1 cellular context compared by ENCODE assay signal in the genomic region with DNA sequence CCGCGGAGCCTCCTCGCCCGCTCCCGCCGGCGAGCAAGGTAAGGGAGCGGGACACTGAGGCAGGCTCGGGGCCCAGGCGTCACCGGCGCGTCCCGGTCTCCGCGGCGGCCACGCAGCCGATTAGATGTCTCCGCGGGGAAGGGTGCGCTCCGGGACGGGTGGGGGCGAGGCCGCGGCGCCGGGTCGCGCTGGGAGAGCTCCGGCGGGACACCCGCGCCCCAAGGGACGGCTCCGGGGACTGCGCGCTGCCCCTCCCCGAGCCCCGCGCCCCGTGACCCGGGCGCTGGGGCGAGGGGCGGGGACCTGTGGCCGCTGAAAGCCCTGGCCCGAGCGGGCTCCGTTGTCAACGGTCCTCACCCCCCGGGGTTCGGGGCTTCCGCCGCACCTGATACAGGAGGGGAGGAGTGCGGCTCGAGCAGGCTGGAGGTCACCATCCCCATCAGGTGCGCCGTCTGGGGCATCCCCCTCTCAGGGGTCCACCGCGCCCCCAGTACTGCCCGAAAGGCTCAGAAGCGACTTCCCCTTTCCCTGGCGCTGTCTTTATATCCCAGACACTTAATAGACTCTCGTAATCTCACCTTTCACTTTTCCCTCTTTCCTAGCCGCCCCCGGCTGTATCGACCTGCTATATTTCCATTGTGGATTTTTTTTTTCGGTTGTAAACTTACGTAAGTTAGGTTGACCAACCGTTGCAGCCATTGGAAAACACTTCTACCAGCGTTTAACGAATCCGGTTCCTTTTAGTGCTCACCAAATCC.
TF ChIP-seq lines count a peak whose summit lies in the region.

No MANE protein-coding gene starts in this region.

TF ChIP-seq in K562, 482 proteins besides CTCF, POLR2A, EP300 and RAD21 (continued from another document and continues in another):
- TF ChIP-seq ARID3A (IDR thresholded peaks at IDR 0.05; ENCODE audit: borderline replicate concordance, low read depth, low read length) (no peak), ZNF764 (CRISPR knock-in tag; IDR thresholded peaks at IDR 0.05; ENCODE audit: low read depth) (no peak), VEZF1 (CRISPR knock-in tag; IDR thresholded peaks at IDR 0.05) (peak; percentile 3), SIN3A (IDR thresholded peaks at IDR 0.05; ENCODE audit: borderline replicate concordance in 2 of 2, control insufficient read depth in 1 of 2, low read depth in 2 of 2, low read length in 2 of 2) (peak in 1 of 2 experiments; percentile 24; a peak in 1 of 4 replicates), ZFP36 (IDR thresholded peaks at IDR 0.05; ENCODE audit: low read depth, low read length, partially characterized antibody) (no peak), NONO (IDR thresholded peaks at IDR 0.05; ENCODE audit: low read depth in 2 of 2, low read length in 1 of 2) (peak in 1 of 2 experiments; percentile 59; a peak in 1 of 4 replicates), ZNF639 (CRISPR knock-in tag; conservative IDR thresholded peaks at IDR 0.05 in 1 of 2, IDR thresholded peaks at IDR 0.05 in 1 of 2) (peak in 1 of 2 experiments; percentile 80; a peak in 2 of 4 replicates), HDAC8 (tag; IDR thresholded peaks at IDR 0.05) (no peak), FIP1L1 (IDR thresholded peaks at IDR 0.05; ENCODE audit: low read depth, low read length, poor library complexity, severe bottlenecking) (no peak), SAFB (IDR thresholded peaks at IDR 0.05; ENCODE audit: borderline replicate concordance, low read depth, low read length) (0 out of 2 replicates have a peak, but pooled peaks have one; percentile 47), SAP30 (IDR thresholded peaks at IDR 0.05; ENCODE audit: borderline replicate concordance, insufficient read depth, low read depth, low read length, poor library complexity, severe bottlenecking) (peak; percentile 66), ZFX (CRISPR knock-in tag; IDR thresholded peaks at IDR 0.05) (peak; percentile 61), GATAD2B (IDR thresholded peaks at IDR 0.05; ENCODE audit: borderline replicate concordance) (no peak; the same call in none of the 2 replicates), SPI1 (IDR thresholded peaks at IDR 0.05; ENCODE audit: borderline replicate concordance, low read depth, low read length) (peak; percentile 75), FOSL1 (tag; conservative IDR thresholded peaks at IDR 0.05) (0 out of 2 replicates have a peak, but pooled peaks have one; percentile 43), CREB3L1 (IDR thresholded peaks at IDR 0.05; ENCODE audit: borderline replicate concordance, low read depth) (0 out of 2 replicates have a peak, but pooled peaks have one; percentile 40), EHMT2 (IDR thresholded peaks at IDR 0.05) (no peak), PTTG1 (tag; IDR thresholded peaks at IDR 0.05; ENCODE audit: low read depth) (no peak), TARDBP (IDR thresholded peaks at IDR 0.05) (no peak), TBP (optimal IDR thresholded peaks at IDR 0.05; ENCODE audit: low read depth, low read length) (peak; percentile 1), ARID2 (IDR thresholded peaks at IDR 0.05) (no peak), SIN3B (IDR thresholded peaks at IDR 0.05; ENCODE audit: low read depth) (peak; percentile 62; the same call in 1 of the 2 replicates), DPF2 (IDR thresholded peaks at IDR 0.05) (0 out of 2 replicates have a peak, but pooled peaks have one; percentile 16), ZBTB12 (CRISPR knock-in tag; IDR thresholded peaks at IDR 0.05) (no peak), E4F1 (CRISPR knock-in tag; IDR thresholded peaks at IDR 0.05; ENCODE audit: borderline replicate concordance) (no peak), ZNF707 (CRISPR knock-in tag; conservative IDR thresholded peaks at IDR 0.05) (no peak), KDM5B (IDR thresholded peaks at IDR 0.05; ENCODE audit: insufficient replicate concordance, low read depth, low read length) (peak; percentile 37), ZBTB7A (IDR thresholded peaks at IDR 0.05; ENCODE audit: borderline replicate concordance, control insufficient read depth, low read depth, low read length) (peak; percentile 87; the same call in 1 of the 2 replicates), TBL1XR1 (IDR thresholded peaks at IDR 0.05; ENCODE audit: low read length in 2 of 2) (no peak), FOXM1 (IDR thresholded peaks at IDR 0.05; ENCODE audit: low read depth) (no peak), FOXM1 (CRISPR knock-in tag; IDR thresholded peaks at IDR 0.05; ENCODE audit: low read depth) (no peak), SMARCE1 (IDR thresholded peaks at IDR 0.05) (no peak)
- TF ChIP-seq, protein P1, sequence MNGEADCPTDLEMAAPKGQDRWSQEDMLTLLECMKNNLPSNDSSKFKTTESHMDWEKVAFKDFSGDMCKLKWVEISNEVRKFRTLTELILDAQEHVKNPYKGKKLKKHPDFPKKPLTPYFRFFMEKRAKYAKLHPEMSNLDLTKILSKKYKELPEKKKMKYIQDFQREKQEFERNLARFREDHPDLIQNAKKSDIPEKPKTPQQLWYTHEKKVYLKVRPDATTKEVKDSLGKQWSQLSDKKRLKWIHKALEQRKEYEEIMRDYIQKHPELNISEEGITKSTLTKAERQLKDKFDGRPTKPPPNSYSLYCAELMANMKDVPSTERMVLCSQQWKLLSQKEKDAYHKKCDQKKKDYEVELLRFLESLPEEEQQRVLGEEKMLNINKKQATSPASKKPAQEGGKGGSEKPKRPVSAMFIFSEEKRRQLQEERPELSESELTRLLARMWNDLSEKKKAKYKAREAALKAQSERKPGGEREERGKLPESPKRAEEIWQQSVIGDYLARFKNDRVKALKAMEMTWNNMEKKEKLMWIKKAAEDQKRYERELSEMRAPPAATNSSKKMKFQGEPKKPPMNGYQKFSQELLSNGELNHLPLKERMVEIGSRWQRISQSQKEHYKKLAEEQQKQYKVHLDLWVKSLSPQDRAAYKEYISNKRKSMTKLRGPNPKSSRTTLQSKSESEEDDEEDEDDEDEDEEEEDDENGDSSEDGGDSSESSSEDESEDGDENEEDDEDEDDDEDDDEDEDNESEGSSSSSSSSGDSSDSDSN (IDR thresholded peaks at IDR 0.05; ENCODE audit: borderline replicate concordance in 1 of 2, low read depth in 2 of 2, low read length in 2 of 2): 0 out of 4 replicates have a peak, but pooled peaks of 1 of the 2 experiments have one; percentile 49
- TF ChIP-seq, protein P2, sequence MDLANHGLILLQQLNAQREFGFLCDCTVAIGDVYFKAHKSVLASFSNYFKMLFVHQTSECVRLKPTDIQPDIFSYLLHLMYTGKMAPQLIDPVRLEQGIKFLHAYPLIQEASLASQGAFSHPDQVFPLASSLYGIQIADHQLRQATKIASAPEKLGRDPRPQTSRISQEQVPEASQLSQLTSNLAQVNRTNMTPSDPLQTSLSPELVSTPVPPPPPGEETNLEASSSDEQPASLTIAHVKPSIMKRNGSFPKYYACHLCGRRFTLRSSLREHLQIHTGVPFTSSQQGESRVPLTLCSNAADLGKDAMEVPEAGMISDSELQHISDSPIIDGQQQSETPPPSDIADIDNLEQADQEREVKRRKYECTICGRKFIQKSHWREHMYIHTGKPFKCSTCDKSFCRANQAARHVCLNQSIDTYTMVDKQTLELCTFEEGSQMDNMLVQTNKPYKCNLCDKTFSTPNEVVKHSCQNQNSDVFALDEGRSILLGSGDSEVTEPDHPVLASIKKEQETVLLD (IDR thresholded peaks at IDR 0.05): no peak
